8 cellular contexts compared by ENCODE assay signal in the genomic region with DNA sequence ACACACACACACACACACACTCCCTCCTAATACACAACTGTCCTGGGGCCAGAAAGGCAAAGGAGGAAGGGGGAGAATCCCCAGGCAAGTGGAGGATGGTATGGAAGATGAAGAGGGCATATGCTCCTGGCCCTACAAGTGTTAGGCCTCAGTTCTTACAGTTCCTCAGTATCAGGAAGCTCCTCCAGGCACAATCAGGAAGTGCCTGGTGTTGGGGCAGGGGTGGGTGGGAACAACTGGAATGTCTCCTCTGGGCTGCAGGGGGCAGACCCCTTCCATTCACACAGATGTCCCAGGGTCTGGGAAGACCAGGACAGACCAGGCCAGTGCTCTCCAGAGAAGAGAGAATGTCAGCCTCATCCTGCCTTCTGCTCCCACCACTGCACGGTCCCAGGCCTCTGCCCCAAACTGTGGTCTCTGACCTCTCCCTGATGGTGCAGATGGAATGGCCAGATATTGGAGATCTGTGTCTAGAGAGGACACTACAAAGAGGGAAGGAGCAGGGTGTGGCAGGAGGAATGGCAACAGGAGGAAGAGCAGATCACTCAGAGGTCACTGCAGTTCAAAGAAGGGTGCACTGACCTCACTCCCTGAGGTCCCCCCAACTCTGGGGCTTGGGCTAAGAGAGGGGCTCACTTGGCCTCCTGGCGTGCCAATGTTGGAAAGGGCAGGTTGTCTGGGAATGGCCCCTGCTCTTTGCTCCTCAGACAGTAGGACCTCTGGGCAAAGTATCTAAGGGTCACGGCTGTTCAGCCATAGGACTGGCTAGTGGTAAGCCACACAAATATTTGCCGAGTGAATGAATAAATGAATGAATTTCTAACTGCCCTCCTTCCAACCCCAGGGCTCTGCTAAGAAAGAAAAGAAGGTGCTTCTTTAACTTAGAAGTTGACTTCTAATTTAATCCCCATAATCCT. TPM values are rescaled to one million over a fixed set of nuclear protein-coding genes. Genes with fewer than 3 reads are reported as not detected.
A peak's percentile ranks its signal among the peaks of the same experiment; 100 is the strongest.
DNase-seq lines count a peak whose midpoint lies in the region; ATAC-seq and TF ChIP-seq lines count a peak whose summit lies in the region.

No MANE protein-coding gene starts in this region.

- TF ChIP-seq POLR2A in ovary (IDR thresholded peaks at IDR 0.05), result no peak

- in situ Hi-C loops in KBM-7 (cut with MboI; ENCODE audit: low pct_unique_long_range_greater_than_20kb, low sequenced_read_pairs), result no loop called here

- H3K4me3 ChIP-seq in colonic mucosa (peak overlapping the region; percentile 77), ovary (peak overlapping the region; percentile 62), SJCRH30 (no peak overlapping the region)

- 87 to 93% (median 90%) methylated on average over 4 of the region's 4 CpGs for WGBS in ovary, 3 donors

- intact Hi-C loops in colonic mucosa (cut with DNase I) (no loop called here), ovary (cut with DNase I) (no loop called here)

- peaks cover 23% of the 10 kb centered on the region for H3K4me1 ChIP-seq in colonic mucosa
- no peaks in the 10 kb centered on the region for H3K4me1 ChIP-seq in ovary (ENCODE audit: insufficient read depth)
- peaks cover 4% of the 10 kb centered on the region; the same call in 1 of the 2 replicates for H3K4me1 ChIP-seq in SJCRH30

- H3K9me3 ChIP-seq in colonic mucosa (no peaks in the 10 kb centered on the region), ovary (no peaks in the 10 kb centered on the region), SJCRH30 (replicated peaks) (no peaks in the 10 kb centered on the region)

- H3K27ac ChIP-seq in colonic mucosa (peak overlapping the region; percentile 92), ovary (no peak overlapping the region), SJCRH30 (no peak overlapping the region)

- TF ChIP-seq CTCF in GM10266 (IDR thresholded peaks at IDR 0.05; ENCODE audit: control insufficient read depth, insufficient read depth, low read depth, missing control alignments) (peak; percentile 2), colonic mucosa (IDR thresholded peaks at IDR 0.05) (no peak), ovary (IDR thresholded peaks at IDR 0.05) (no peak), omental fat pad (IDR thresholded peaks at IDR 0.05) (no peak)

- no peak for ATAC-seq in omental fat pad (ENCODE audit: low FRiP score)

- peak overlapping the region; percentile 88 to 94 for H3K9ac ChIP-seq in colonic mucosa (ENCODE audit: low read depth in 2 of 2, low read length in 2 of 2)

- DNase-seq in GM10266 (ENCODE audit: extremely low spot score) (no peak), KBM-7 (peak; percentile 60), colonic mucosa (peak; percentile 34), ovary (no peak), putamen (ENCODE audit: low spot score) (no peak), SJCRH30 (no peak), omental fat pad (ENCODE audit: low spot score) (no peak)
- DNase-seq in effector CD4-positive, alpha-beta T cell, result no peak

- no peak for TF ChIP-seq EP300 in ovary (IDR thresholded peaks at IDR 0.05)

- H3K36me3 ChIP-seq in colonic mucosa (peaks cover 6% of the 10 kb centered on the region), ovary (no peaks in the 10 kb centered on the region), SJCRH30 (no peaks in the 10 kb centered on the region)

- H3K27me3 ChIP-seq in colonic mucosa (no peaks in the 10 kb centered on the region), ovary (no peaks in the 10 kb centered on the region), SJCRH30 (no peaks in the 10 kb centered on the region)

RNA-seq across cellular contexts. Expression of a gene that starts 2.5 kb away (rescaled TPM):
- total RNA-seq in colonic mucosa, result 10 to 100 TPM; 51.0 to 65.2 TPM
- total RNA-seq in ovary, result 10 to 100 TPM in 3 of 7 donors, 1 to 10 TPM in 4; 6.2 to 19.0 (median 9.5) TPM
- 10 to 100 TPM in 1 of 2 donors, 1 to 10 TPM in 1; 2.5 to 18.3 TPM for polyA plus RNA-seq in ovary
- not detected in 2 replicates for total RNA-seq in SJCRH30 (2014; rRNA removed; shearing (Covaris generic))
- 10 to 100 TPM; 19.5 to 41.7 (median 27.8) TPM for total RNA-seq in omental fat pad

RNA-seq across cellular contexts. Expression of a gene that starts 24.5 kb away (rescaled TPM):
- total RNA-seq in colonic mucosa (under 1 TPM; 0.49 to 0.53 TPM), ovary (10 to 100 TPM in 1 of 7 donors, 1 to 10 TPM in 5, not detected in 1; 1.1 to 17.0 (median 1.8) TPM), omental fat pad (10 to 100 TPM in 1 of 4 donors, 1 to 10 TPM in 3; 1.2 to 28.5 (median 6.1) TPM)
- polyA plus RNA-seq in ovary, result 1 to 10 TPM in 1 of 2 donors, under 1 TPM in 1; 0.91 to 1.4 TPM
- total RNA-seq in SJCRH30 (2014; rRNA removed; shearing (Covaris generic)), result 0.53 and 1.6 TPM in 2 replicates

Comparison
In these comparisons a context has a peak if more than half of its experiments do, and no peak if none do; other contexts are left out.
1. DNase-seq: peak in KBM-7 (single experiment) and colonic mucosa (single experiment); none in GM10266 (single experiment), ovary (0 of 5), effector CD4-positive, alpha-beta T cell (single experiment), putamen (single experiment), SJCRH30 (0 of 2) and omental fat pad (single experiment).